Comparison of ENCODE assay signal across 9 cellular contexts in genomic region chr3:182618085-182618732, GRCh38.
A peak's percentile ranks its signal among the peaks of the same experiment; 100 is the strongest.
DNase-seq lines count a peak whose midpoint lies in the region; ATAC-seq, FAIRE-seq and TF ChIP-seq lines count a peak whose summit lies in the region.
"Had no signal": no experiment of that assay in that cellular context is flagged by ENCODE, and none has a peak within 500 bp of the region (broad histone marks: within the 10 kb centered on the region; RNA-seq: fewer than 3 reads in every experiment).

No MANE protein-coding gene starts in this region.

- no peaks in the 10 kb centered on the region for H3K79me2 ChIP-seq in osteoblast (ENCODE audit: insufficient read depth, low read length)

- H3K36me3 ChIP-seq in osteoblast (ENCODE audit: insufficient read depth, low read length), result no peaks in the 10 kb centered on the region

- H3K9me3 ChIP-seq in osteoblast (ENCODE audit: low read depth, low read length), result no peaks in the 10 kb centered on the region

- peak; percentile 22 for TF ChIP-seq CTCF in osteoblast (IDR thresholded peaks at IDR 0.05; ENCODE audit: extremely low read depth, low read depth, low read length)

- DNase-seq in H54 (ENCODE audit: insufficient read length, low spot score) (no peak), NCI-H2196 treated with DMSO at 0.1 percent for 48 hours (lab: John Stamatoyannopoulos, UW; ENCODE audit: unreplicated experiment) (peak; percentile 62), cerebellar cortex (ENCODE audit: low spot score) (peak; percentile 11), osteoblast (ENCODE audit: insufficient read length, low spot score, missing footprints) (no peak), HPDE6-E6E7 (ENCODE audit: extremely low spot score) (no peak), GM12892 (ENCODE audit: insufficient read length) (no peak), cerebellar nuclear complex (lab: John Stamatoyannopoulos, UW) (no peak)

- H3K4me1 ChIP-seq in osteoblast (ENCODE audit: insufficient read depth, low read length), result no peaks in the 10 kb centered on the region

- H4K20me1 ChIP-seq in osteoblast (ENCODE audit: insufficient read depth, low read length), result no peaks in the 10 kb centered on the region

- H3K4me2 ChIP-seq in osteoblast (ENCODE audit: insufficient read depth, low read length), result no peak overlapping the region

- no peak overlapping the region for H2AFZ ChIP-seq in osteoblast (ENCODE audit: low read length)

- TF ChIP-seq POLR2A in H54 (IDR thresholded peaks at IDR 0.05; ENCODE audit: low read depth, low read length), result no peak
- TF ChIP-seq POLR2A in GM12892 (IDR thresholded peaks at IDR 0.05; ENCODE audit: low read depth, low read length), result no peak

- ATAC-seq in HG02571 (IDR thresholded peaks at IDR 0.05; ENCODE audit: unreplicated experiment), result no peak

- FAIRE-seq in H54 (lab: Jason Lieb, UNC), result peak; percentile 36
- FAIRE-seq in GM12892 (lab: Jason Lieb, UNC), result no peak
- FAIRE-seq: islet of Langerhans had no signal

- no peak overlapping the region for H3K4me3 ChIP-seq in osteoblast (ENCODE audit: insufficient read depth, low read length)

- no peaks in the 10 kb centered on the region for H3K27me3 ChIP-seq in osteoblast (ENCODE audit: insufficient read depth, low read length)

- H3K27ac ChIP-seq in osteoblast (ENCODE audit: low read depth, low read length), result no peak overlapping the region

Comparison
In these comparisons a context has a peak if more than half of its experiments do, and no peak if none do; other contexts are left out.
1. DNase-seq: peak in NCI-H2196 treated with DMSO at 0.1 percent for 48 hours (single experiment) and cerebellar cortex (single experiment); none in H54 (single experiment), osteoblast (single experiment), HPDE6-E6E7 (single experiment), GM12892 (single experiment) and cerebellar nuclear complex (0 of 2).